Comparison of ENCODE assay signal across 19 cellular contexts in the genomic region with DNA sequence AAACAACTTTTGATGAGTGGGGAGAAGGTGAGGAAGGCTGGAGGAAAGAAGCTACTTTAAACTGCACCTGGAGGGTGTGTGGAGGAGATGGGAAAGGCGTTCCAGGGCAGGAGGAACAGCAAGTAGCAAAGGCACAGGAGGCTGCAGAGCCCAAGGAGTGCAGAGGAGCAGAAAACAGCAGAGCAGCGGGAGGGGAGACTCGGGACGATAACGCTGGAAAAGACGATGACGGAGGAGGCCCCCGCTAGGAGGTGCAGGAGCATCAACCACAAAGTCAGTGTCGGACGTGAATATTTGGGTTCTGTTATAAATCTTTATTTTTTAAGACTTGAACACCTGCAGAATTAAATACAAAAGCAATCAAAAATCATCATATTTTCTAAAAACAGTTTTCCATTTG.
"Had no signal": no experiment of that assay in that cellular context is flagged by ENCODE, and none has a peak within 500 bp of the region (broad histone marks: within the 10 kb centered on the region; RNA-seq: fewer than 3 reads in every experiment).

No MANE protein-coding gene starts in this region.

- H3K4me1 ChIP-seq: esophagus squamous epithelium, gastroesophageal sphincter, sigmoid colon had no signal

- H3K9me3 ChIP-seq: esophagus squamous epithelium, gastroesophageal sphincter, sigmoid colon, thyroid gland, upper lobe of right lung had no signal

- ATAC-seq: activated CD8-positive, alpha-beta T cell treated with anti-CD3 and anti-CD28 coated beads, Interleukin-2, amount 10 ng/mL, durations not matched to agents 7 days and 5 days had no signal

- H3K27ac ChIP-seq: thyroid gland, upper lobe of right lung, WERI-Rb-1 had no signal

- H3K27ac Mint-ChIP-seq: activated CD8-positive, alpha-beta T cell treated with anti-CD3 and anti-CD28 coated beads, Interleukin-2, amount 10 ng/mL, durations not matched to agents 7 days and 5 days; activated naive CD8-positive, alpha-beta T cell treated with anti-CD3 and anti-CD28 coated beads for 36 hours; T-helper 2 cell treated with Interferon-gamma antibody and Interleukin-4, amounts not matched to agents 5 μg/mL and 100 μg/mL, for 36 hours had no signal

- H3K4me1 Mint-ChIP-seq: activated naive CD8-positive, alpha-beta T cell treated with anti-CD3 and anti-CD28 coated beads for 36 hours had no signal

- H3K9me3 Mint-ChIP-seq: activated naive CD8-positive, alpha-beta T cell treated with anti-CD3 and anti-CD28 coated beads for 36 hours; T-helper 2 cell treated with Interferon-gamma antibody and Interleukin-4, amounts not matched to agents 5 μg/mL and 100 μg/mL, for 36 hours had no signal

- H3K4me3 ChIP-seq: esophagus squamous epithelium, gastroesophageal sphincter, sigmoid colon, smooth muscle cell, thyroid gland, upper lobe of right lung had no signal

- H3K4me3 Mint-ChIP-seq: activated CD8-positive, alpha-beta T cell treated with anti-CD3 and anti-CD28 coated beads, Interleukin-2, amount 10 ng/mL, durations not matched to agents 7 days and 5 days; activated naive CD8-positive, alpha-beta T cell treated with anti-CD3 and anti-CD28 coated beads for 36 hours; T-helper 2 cell treated with Interferon-gamma antibody and Interleukin-4, amounts not matched to agents 5 μg/mL and 100 μg/mL, for 36 hours had no signal

- H3K27me3 Mint-ChIP-seq: activated naive CD8-positive, alpha-beta T cell treated with anti-CD3 and anti-CD28 coated beads for 36 hours had no signal

- H3K27me3 ChIP-seq: esophagus squamous epithelium, sigmoid colon, thyroid gland, upper lobe of right lung had no signal

- DNase-seq: activated CD4-positive, alpha-beta T cell treated with anti-CD3 and anti-CD28 coated beads for 1 hour; activated CD4-positive, alpha-beta T cell treated with anti-CD3 and anti-CD28 coated beads, Interleukin-2, amount 50 U/mL, for 1 hour; activated CD8-positive, alpha-beta T cell treated with anti-CD3 and anti-CD28 coated beads, Interleukin-2, amount 10 ng/mL, durations not matched to agents 7 days and 5 days; activated gamma-delta T cell treated with Interleukin-2 at 50 U/mL for 16 hours; activated naive CD8-positive, alpha-beta T cell treated with anti-CD3 and anti-CD28 coated beads for 36 hours; activated T-cell treated with anti-CD3 and anti-CD28 coated beads, Interleukin-2, amount 50 U/mL, for 1 hour; central memory CD4-positive, alpha-beta T cell; esophagus squamous epithelium; left cardiac atrium; occipital lobe; sigmoid colon; stimulated activated CD4-positive, alpha-beta T cell treated with anti-CD3 and anti-CD28 coated beads, Interleukin-2, amount 100 ng/mL, for 48 hours; stimulated activated naive CD8-positive, alpha-beta T cell treated with anti-CD3 and anti-CD28 coated beads, Interleukin-15, Interleukin-2, amounts not matched to agents 100 U/mL and 50 U/mL, for 24 hours; thyroid gland; WERI-Rb-1 had no signal
